Comparison of ENCODE assay signal across 12 cellular contexts in genomic region chr3:9415485-9416138, GRCh38. TPM values are rescaled to one million over a fixed set of nuclear protein-coding genes. Genes with fewer than 3 reads are reported as not detected.
DNase-seq lines count a peak whose midpoint lies in the region; ATAC-seq and TF ChIP-seq lines count a peak whose summit lies in the region.
"Had no signal": no experiment of that assay in that cellular context is flagged by ENCODE, and none has a peak within 500 bp of the region (broad histone marks: within the 10 kb centered on the region; RNA-seq: fewer than 3 reads in every experiment).

No MANE protein-coding gene starts in this region.

- H3K27ac ChIP-seq in cardiac muscle cell = peak overlapping the region; percentile 63
- peak overlapping the region in 1 of 2 donors; percentile 8 for H3K27ac ChIP-seq in right atrium auricular region
- peak overlapping the region; percentile 2 to 69 (median 52) for H3K27ac ChIP-seq in right lobe of liver

- WGBS in right lobe of liver (ENCODE audit: insufficient coverage, low coverage, low lambda C conversion rate, missing lambda C conversion rate) = 75% methylated on average over 4 of the region's 6 CpGs

- peak in 3 of 4 donors; percentile 10 to 33 (median 25) for ATAC-seq in right lobe of liver
- no peak for ATAC-seq in GM18868 (IDR thresholded peaks at IDR 0.05; ENCODE audit: unreplicated experiment)
- no peak for ATAC-seq in GM21528 (IDR thresholded peaks at IDR 0.05; ENCODE audit: low FRiP score, unreplicated experiment)

- TF ChIP-seq CTCF in cardiac muscle cell (IDR thresholded peaks at IDR 0.05; ENCODE audit: low read depth, low read length) = no peak
- TF ChIP-seq CTCF in right atrium auricular region (IDR thresholded peaks at IDR 0.05) = no peak
- no peak for TF ChIP-seq CTCF in right lobe of liver (IDR thresholded peaks at IDR 0.05)

- no peak for DNase-seq in cardiac muscle cell (ENCODE audit: low read depth in 1 of 2, low spot score in 1 of 2)
- no peak for DNase-seq in right atrium auricular region (ENCODE audit: low spot score)
- DNase-seq in activated T-helper 1 cell treated with anti-CD3 and anti-CD28 coated beads, Interleukin-12 subunit alpha, Interleukin-12 subunit beta, Interleukin-2, Interleukin-4 antibody, amounts not matched to agents 30 ng/mL and 10 ng/mL and 1 ng/mL, durations not matched to agents 14 hours and 24 hours and 36 hours (ENCODE audit: low spot score) = no peak
- no peak for DNase-seq in right lobe of liver
- no peak for DNase-seq in NCI-H2227 treated with DMSO at 0.1 percent for 48 hours (lab: John Stamatoyannopoulos, UW)
- DNase-seq: activated T-cell treated with anti-CD3 and anti-CD28 coated beads, Interleukin-2, amount 50 U/mL, for 1 hour; DMS153; NCI-H2081; NCI-H526 treated with DMSO at 0.1 percent for 48 hours had no signal

- peak overlapping the region; percentile 61 for H3K27ac Mint-ChIP-seq in activated T-helper 1 cell treated with anti-CD3 and anti-CD28 coated beads, Interleukin-12 subunit alpha, Interleukin-12 subunit beta, Interleukin-2, Interleukin-4 antibody, amounts not matched to agents 30 ng/mL and 10 ng/mL and 1 ng/mL, durations not matched to agents 14 hours and 24 hours and 36 hours
- H3K27ac Mint-ChIP-seq in stimulated activated naive CD8-positive, alpha-beta T cell treated with anti-CD3 and anti-CD28 coated beads, Interleukin-15, Interleukin-2, amounts not matched to agents 100 ng/mL and 50 ng/mL, for 24 hours = peak overlapping the region; percentile 57

- H3K36me3 ChIP-seq in cardiac muscle cell (no peaks in the 10 kb centered on the region), right atrium auricular region (no peaks in the 10 kb centered on the region), right lobe of liver (no peaks in the 10 kb centered on the region)

- intact Hi-C loops in activated T-helper 1 cell treated with anti-CD3 and anti-CD28 coated beads, Interleukin-12 subunit alpha, Interleukin-12 subunit beta, Interleukin-2, Interleukin-4 antibody, amounts not matched to agents 30 ng/mL and 10 ng/mL and 1 ng/mL, durations not matched to agents 14 hours and 24 hours and 36 hours (cut with micrococcal nuclease) = no loop called here
- intact Hi-C loops in right lobe of liver (cut with DNase I) = no loop called here

- H3K4me3 Mint-ChIP-seq in activated T-helper 1 cell treated with anti-CD3 and anti-CD28 coated beads, Interleukin-12 subunit alpha, Interleukin-12 subunit beta, Interleukin-2, Interleukin-4 antibody, amounts not matched to agents 30 ng/mL and 10 ng/mL and 1 ng/mL, durations not matched to agents 14 hours and 24 hours and 36 hours = no peak overlapping the region
- no peak overlapping the region for H3K4me3 Mint-ChIP-seq in stimulated activated naive CD8-positive, alpha-beta T cell treated with anti-CD3 and anti-CD28 coated beads, Interleukin-15, Interleukin-2, amounts not matched to agents 100 ng/mL and 50 ng/mL, for 24 hours

- no peaks in the 10 kb centered on the region for H3K9me3 Mint-ChIP-seq in activated T-helper 1 cell treated with anti-CD3 and anti-CD28 coated beads, Interleukin-12 subunit alpha, Interleukin-12 subunit beta, Interleukin-2, Interleukin-4 antibody, amounts not matched to agents 30 ng/mL and 10 ng/mL and 1 ng/mL, durations not matched to agents 14 hours and 24 hours and 36 hours
- no peaks in the 10 kb centered on the region for H3K9me3 Mint-ChIP-seq in stimulated activated naive CD8-positive, alpha-beta T cell treated with anti-CD3 and anti-CD28 coated beads, Interleukin-15, Interleukin-2, amounts not matched to agents 100 ng/mL and 50 ng/mL, for 24 hours

- H3K9me3 ChIP-seq in cardiac muscle cell (ENCODE audit: low read depth) = no peaks in the 10 kb centered on the region
- no peaks in the 10 kb centered on the region for H3K9me3 ChIP-seq in right atrium auricular region
- no peaks in the 10 kb centered on the region for H3K9me3 ChIP-seq in right lobe of liver

- H3K4me1 ChIP-seq in cardiac muscle cell (ENCODE audit: low read depth) (peaks cover 14% of the 10 kb centered on the region), right atrium auricular region (peaks cover 0 to 49% of the 10 kb centered on the region in 2 donors), right lobe of liver (peaks cover 0 to 68% (median 19%) of the 10 kb centered on the region in 4 donors)

- H3K27me3 ChIP-seq in cardiac muscle cell = no peaks in the 10 kb centered on the region
- H3K27me3 ChIP-seq in right atrium auricular region = no peaks in the 10 kb centered on the region
- no peaks in the 10 kb centered on the region for H3K27me3 ChIP-seq in right lobe of liver

- no peak for TF ChIP-seq POLR2A in right lobe of liver (IDR thresholded peaks at IDR 0.05)

- peaks cover 15% of the 10 kb centered on the region for H3K36me3 Mint-ChIP-seq in activated T-helper 1 cell treated with anti-CD3 and anti-CD28 coated beads, Interleukin-12 subunit alpha, Interleukin-12 subunit beta, Interleukin-2, Interleukin-4 antibody, amounts not matched to agents 30 ng/mL and 10 ng/mL and 1 ng/mL, durations not matched to agents 14 hours and 24 hours and 36 hours (ENCODE audit: low read depth)
- peaks cover 36% of the 10 kb centered on the region for H3K36me3 Mint-ChIP-seq in stimulated activated naive CD8-positive, alpha-beta T cell treated with anti-CD3 and anti-CD28 coated beads, Interleukin-15, Interleukin-2, amounts not matched to agents 100 ng/mL and 50 ng/mL, for 24 hours (ENCODE audit: low read depth)

- H3K4me1 Mint-ChIP-seq in activated T-helper 1 cell treated with anti-CD3 and anti-CD28 coated beads, Interleukin-12 subunit alpha, Interleukin-12 subunit beta, Interleukin-2, Interleukin-4 antibody, amounts not matched to agents 30 ng/mL and 10 ng/mL and 1 ng/mL, durations not matched to agents 14 hours and 24 hours and 36 hours (ENCODE audit: low read depth) = peaks cover 47% of the 10 kb centered on the region
- H3K4me1 Mint-ChIP-seq in stimulated activated naive CD8-positive, alpha-beta T cell treated with anti-CD3 and anti-CD28 coated beads, Interleukin-15, Interleukin-2, amounts not matched to agents 100 ng/mL and 50 ng/mL, for 24 hours (ENCODE audit: low read depth) = peaks cover 57% of the 10 kb centered on the region

- no peak overlapping the region for H3K4me3 ChIP-seq in cardiac muscle cell
- no peak overlapping the region for H3K4me3 ChIP-seq in right atrium auricular region
- no peak overlapping the region for H3K4me3 ChIP-seq in right lobe of liver

- no peaks in the 10 kb centered on the region for H3K27me3 Mint-ChIP-seq in activated T-helper 1 cell treated with anti-CD3 and anti-CD28 coated beads, Interleukin-12 subunit alpha, Interleukin-12 subunit beta, Interleukin-2, Interleukin-4 antibody, amounts not matched to agents 30 ng/mL and 10 ng/mL and 1 ng/mL, durations not matched to agents 14 hours and 24 hours and 36 hours (ENCODE audit: insufficient read depth)
- H3K27me3 Mint-ChIP-seq in stimulated activated naive CD8-positive, alpha-beta T cell treated with anti-CD3 and anti-CD28 coated beads, Interleukin-15, Interleukin-2, amounts not matched to agents 100 ng/mL and 50 ng/mL, for 24 hours = no peaks in the 10 kb centered on the region

RNA-seq across cellular contexts. Expression of gene SETD5, which starts 18.2 kb away (rescaled TPM):
- total RNA-seq in cardiac muscle cell = 107 and 275 TPM in 2 replicates
- polyA plus RNA-seq in cardiac muscle cell = 176 and 306 TPM in 2 replicates
- 10 to 100 TPM; 36.9 to 49.4 TPM for total RNA-seq in right atrium auricular region
- 135 and 140 TPM in 2 replicates for total RNA-seq in activated T-helper 1 cell treated with anti-CD3 and anti-CD28 coated beads, Interleukin-12 subunit alpha, Interleukin-12 subunit beta, Interleukin-2, Interleukin-4 antibody, amounts not matched to agents 30 ng/mL and 10 ng/mL and 1 ng/mL, durations not matched to agents 14 hours and 24 hours and 36 hours
- total RNA-seq in right lobe of liver = 10 to 100 TPM; 38.7 to 71.4 (median 52.3) TPM

RNA-seq across cellular contexts. Expression of gene THUMPD3, which starts 52.8 kb away (rescaled TPM):
- total RNA-seq in cardiac muscle cell = 24.5 and 43.5 TPM in 2 replicates
- 33.6 and 37.7 TPM in 2 replicates for polyA plus RNA-seq in cardiac muscle cell
- 10 to 100 TPM; 28.4 to 30.5 TPM for total RNA-seq in right atrium auricular region
- 61.4 and 62.4 TPM in 2 replicates for total RNA-seq in activated T-helper 1 cell treated with anti-CD3 and anti-CD28 coated beads, Interleukin-12 subunit alpha, Interleukin-12 subunit beta, Interleukin-2, Interleukin-4 antibody, amounts not matched to agents 30 ng/mL and 10 ng/mL and 1 ng/mL, durations not matched to agents 14 hours and 24 hours and 36 hours
- 10 to 100 TPM; 19.0 to 23.4 (median 21.2) TPM for total RNA-seq in right lobe of liver

Comparison
In these comparisons a context has a peak if more than half of its experiments do, and no peak if none do; other contexts are left out.
1. ATAC-seq: peak in right lobe of liver (3 of 4); none in GM18868 (single experiment) and GM21528 (single experiment).